Comparison of ENCODE assay signal across 1 cellular context in the genomic region with DNA sequence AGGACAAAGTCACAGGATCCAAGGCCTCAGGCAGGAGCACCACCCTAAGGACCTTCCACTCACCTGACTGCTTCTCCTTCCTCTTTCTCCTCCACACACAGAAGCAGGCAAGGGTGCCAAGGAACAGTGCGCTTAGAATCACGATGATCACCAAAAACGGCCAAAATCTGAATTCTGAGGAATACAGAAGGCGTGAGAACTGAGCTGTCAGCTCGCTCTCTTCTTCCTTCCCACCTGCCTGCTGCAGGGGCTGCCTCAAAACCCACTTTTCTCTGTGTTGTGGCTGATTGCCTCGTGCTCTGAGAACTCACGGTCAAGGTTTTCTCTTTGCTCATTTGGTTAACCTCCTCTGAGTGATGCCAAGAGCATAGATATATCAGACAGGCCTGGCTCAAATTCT.
TF ChIP-seq lines count a peak whose summit lies in the region.

No MANE protein-coding gene starts in this region.

TF ChIP-seq in GM12878, 131 proteins besides CTCF, POLR2A, EP300 and RAD21:
- TF ChIP-seq SP1 (IDR thresholded peaks at IDR 0.05; ENCODE audit: low read depth, low read length) = no peak
- TF ChIP-seq RUNX3 (IDR thresholded peaks at IDR 0.05; ENCODE audit: low read length) = peak; percentile 38
TF ChIP-seq in GM12878: peak in this region for 1.
